Comparison of ENCODE assay signal across 8 cellular contexts in genomic region chr1:44808938-44809917, GRCh38. TPM values are rescaled to one million over a fixed set of nuclear protein-coding genes. Genes with fewer than 3 reads are reported as not detected.
DNase-seq lines count a peak whose midpoint lies in the region; ATAC-seq and TF ChIP-seq lines count a peak whose summit lies in the region.

No MANE protein-coding gene starts in this region.

- peak overlapping the region; percentile 97; the same call in 1 of the 2 replicates for H3K27ac ChIP-seq in HUES6 (ENCODE audit: low read depth, low read length)
- H3K27ac ChIP-seq in mucosa of rectum (ENCODE audit: low read depth in 2 of 2, low read length in 2 of 2), result peak overlapping the region; percentile 97 to 98

- H3K9me3 Mint-ChIP-seq in stimulated activated effector memory CD8-positive, alpha-beta T cell treated with anti-CD3 and anti-CD28 coated beads, Interleukin-12 subunit alpha, Interleukin-12 subunit beta, amount 100 ng/mL, for 72 hours, result no peaks in the 10 kb centered on the region

- peaks cover 50% of the 10 kb centered on the region for H3K4me1 ChIP-seq in HUES6 (ENCODE audit: control insufficient read depth, insufficient read depth, low read length)
- H3K4me1 ChIP-seq in mucosa of rectum (ENCODE audit: control insufficient read depth in 2 of 2, insufficient read depth in 2 of 2, low read length in 2 of 2), result peaks cover 46 to 52% of the 10 kb centered on the region in 2 donors

- H3K36me3 ChIP-seq in HUES6 (ENCODE audit: control insufficient read depth, insufficient read depth, low read length) (peaks cover 19% of the 10 kb centered on the region), mucosa of rectum (ENCODE audit: control insufficient read depth in 2 of 2, insufficient read depth in 2 of 2, low read length in 2 of 2) (peaks cover 4 to 8% of the 10 kb centered on the region in 2 donors)

- CTCF ChIA-PET in AG04449 (lab: Yijun Ruan, JAX), result interaction anchor here (1.0 to 3.0 kb wide), 10 partner anchors 8 to 205 kb away, joined by 3 to 32 read pairs (median 8); partner anchors contain the start of genes PLK3 and RNU5D-1

- H3K9me3 ChIP-seq in HUES6 (ENCODE audit: control insufficient read depth, insufficient read depth, low read depth, low read length) (no peaks in the 10 kb centered on the region), mucosa of rectum (ENCODE audit: control insufficient read depth in 2 of 2, low read length in 2 of 2) (no peaks in the 10 kb centered on the region)

- no peak for TF ChIP-seq CTCF in AG04449 (IDR thresholded peaks at IDR 0.05; ENCODE audit: insufficient read depth, low read length, missing control alignments)

- peaks cover 84% of the 10 kb centered on the region for H3K4me1 Mint-ChIP-seq in stimulated activated effector memory CD8-positive, alpha-beta T cell treated with anti-CD3 and anti-CD28 coated beads, Interleukin-12 subunit alpha, Interleukin-12 subunit beta, amount 100 ng/mL, for 72 hours

- H3K27me3 ChIP-seq in HUES6 (ENCODE audit: control insufficient read depth, insufficient read depth, low read length) (no peaks in the 10 kb centered on the region), mucosa of rectum (ENCODE audit: control insufficient read depth in 2 of 2, insufficient read depth in 2 of 2, low read length in 2 of 2) (no peaks in the 10 kb centered on the region)

- H3K36me3 Mint-ChIP-seq in stimulated activated effector memory CD8-positive, alpha-beta T cell treated with anti-CD3 and anti-CD28 coated beads, Interleukin-12 subunit alpha, Interleukin-12 subunit beta, amount 100 ng/mL, for 72 hours, result peaks cover 79% of the 10 kb centered on the region

- peak overlapping the region; percentile 100 for H3K27ac Mint-ChIP-seq in stimulated activated effector memory CD8-positive, alpha-beta T cell treated with anti-CD3 and anti-CD28 coated beads, Interleukin-12 subunit alpha, Interleukin-12 subunit beta, amount 100 ng/mL, for 72 hours

- peak; percentile 33 for DNase-seq in AG04449 (ENCODE audit: low read depth, low spot score)
- DNase-seq in activated CD4-positive, alpha-beta T cell treated with anti-CD3 and anti-CD28 coated beads for 4 hours, result peak; percentile 87 to 91
- DNase-seq in dermis blood vessel endothelial cell, result peak; percentile 65
- peak; percentile 65 to 89 for DNase-seq in stimulated activated effector memory CD8-positive, alpha-beta T cell treated with anti-CD3 and anti-CD28 coated beads, Interleukin-12 subunit alpha, Interleukin-12 subunit beta, amount 100 ng/mL, for 72 hours (ENCODE audit: low spot score in 2 of 2)

- peak; percentile 45 for ATAC-seq in GM19452 (IDR thresholded peaks at IDR 0.05; ENCODE audit: unreplicated experiment)
- peak; percentile 77 for ATAC-seq in stimulated activated effector memory CD8-positive, alpha-beta T cell treated with anti-CD3 and anti-CD28 coated beads, Interleukin-12 subunit alpha, Interleukin-12 subunit beta, amount 100 ng/mL, for 72 hours
- no peak for ATAC-seq in HG03457 (IDR thresholded peaks at IDR 0.05; ENCODE audit: unreplicated experiment)

- POLR2A ChIA-PET in AG04449 (lab: Yijun Ruan, JAX), result interaction anchor here (0.6 to 4.9 kb wide), 11 partner anchors 9 to 712 kb away, joined by 3 to 69 read pairs (median 4); partner anchors contain the start of genes PLK3, PRDX1, RPS8 and UROD

- H3K9ac ChIP-seq in HUES6 (ENCODE audit: low read length) (peak overlapping the region; percentile 96), mucosa of rectum (ENCODE audit: low read depth in 1 of 2, low read length in 2 of 2) (peak overlapping the region; percentile 76 to 89)

- peak overlapping the region; percentile 89 for H3K4me3 Mint-ChIP-seq in stimulated activated effector memory CD8-positive, alpha-beta T cell treated with anti-CD3 and anti-CD28 coated beads, Interleukin-12 subunit alpha, Interleukin-12 subunit beta, amount 100 ng/mL, for 72 hours

- H3K4me3 ChIP-seq in AG04449 (ENCODE audit: low read depth, low read length) (peak overlapping the region; percentile 57), HUES6 (ENCODE audit: low read depth, low read length) (peak overlapping the region; percentile 32; the same call in 1 of the 2 replicates), mucosa of rectum (ENCODE audit: low read length in 2 of 2) (peak overlapping the region; percentile 27 to 54)

RNA-seq across cellular contexts. Expression of gene BTBD19, which starts 0.9 kb away (rescaled TPM):
- total RNA-seq in dermis blood vessel endothelial cell, result 7.0 and 8.5 TPM in 2 replicates

RNA-seq across cellular contexts. Expression of gene DYNLT4, which starts 2.1 kb away (rescaled TPM):
- 0.14 TPM in 1 of 2 replicates, not detected in the other for total RNA-seq in dermis blood vessel endothelial cell

RNA-seq across cellular contexts. Expression of gene PLK3, which starts 9.1 kb away (rescaled TPM):
- total RNA-seq in dermis blood vessel endothelial cell, result 18.8 and 43.1 TPM in 2 replicates

RNA-seq across cellular contexts. Expression of gene BEST4, which starts 21.3 kb away (rescaled TPM):
- total RNA-seq in dermis blood vessel endothelial cell, result not detected in 2 replicates

RNA-seq across cellular contexts. Expression of gene PTCH2, which starts 33.8 kb away (rescaled TPM):
- total RNA-seq in dermis blood vessel endothelial cell, result under 0.01 and 0.05 TPM in 2 replicates

Comparison
In these comparisons a context has a peak if more than half of its experiments do, and no peak if none do; other contexts are left out.
1. DNase-seq: peak in every context shown above with its lines; median percentile 89 in activated CD4-positive, alpha-beta T cell treated with anti-CD3 and anti-CD28 coated beads for 4 hours; 77 in stimulated activated effector memory CD8-positive, alpha-beta T cell treated with anti-CD3 and anti-CD28 coated beads, Interleukin-12 subunit alpha, Interleukin-12 subunit beta, amount 100 ng/mL, for 72 hours; 65 in dermis blood vessel endothelial cell; 33 in AG04449.